ENCODE assay signal across 10 cellular contexts in the genomic region with DNA sequence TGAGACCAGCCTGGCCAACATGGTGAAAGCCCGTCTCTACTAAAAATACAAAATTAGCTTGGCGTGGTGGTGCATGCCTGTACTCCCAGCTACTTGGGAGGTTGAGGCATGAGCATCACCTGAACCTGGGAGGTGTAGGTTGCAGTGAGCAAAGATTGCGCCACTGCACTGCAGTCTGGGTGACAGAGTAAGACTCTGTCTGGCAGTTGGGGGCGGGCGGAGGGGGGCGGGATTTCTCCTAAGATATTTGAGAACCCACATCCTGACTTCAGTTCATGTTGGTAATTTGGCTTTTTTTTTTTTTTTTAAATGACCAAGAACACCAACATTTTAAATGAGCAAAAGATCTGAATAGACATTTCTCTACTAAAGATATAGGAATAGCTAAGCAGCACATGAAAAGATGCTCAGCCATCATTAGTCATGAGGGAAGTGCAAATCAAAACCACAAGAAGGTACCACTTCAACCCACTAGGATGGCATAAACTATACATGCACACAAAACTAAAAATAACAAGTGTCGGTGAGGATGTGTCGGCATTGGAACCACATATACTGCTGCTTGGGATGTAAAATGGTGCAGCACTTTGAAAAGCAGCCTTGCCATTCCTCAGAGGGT.
DNase-seq lines count a peak whose midpoint lies in the region; ATAC-seq lines count a peak whose summit lies in the region.
"Had no signal": no experiment of that assay in that cellular context is flagged by ENCODE, and none has a peak within 500 bp of the region (broad histone marks: within the 10 kb centered on the region; RNA-seq: fewer than 3 reads in every experiment).

No MANE protein-coding gene starts in this region.

- peaks cover 48 to 54% of the 10 kb centered on the region in 2 donors for H3K4me1 Mint-ChIP-seq in natural killer cell treated with Interleukin-12 subunit alpha and Interleukin-12 subunit beta and Interleukin-15 and Interleukin-18, amount 100 ng/mL, for 72 hours (ENCODE audit: low read depth in 2 of 2)

- H3K4me3 Mint-ChIP-seq in natural killer cell treated with Interleukin-12 subunit alpha and Interleukin-12 subunit beta and Interleukin-15 and Interleukin-18, amount 100 ng/mL, for 72 hours: peak overlapping the region; percentile 88

- no peaks in the 10 kb centered on the region for H3K9me3 Mint-ChIP-seq in natural killer cell treated with Interleukin-12 subunit alpha and Interleukin-12 subunit beta and Interleukin-15 and Interleukin-18, amount 100 ng/mL, for 72 hours

- peaks cover 34% of the 10 kb centered on the region for H3K36me3 Mint-ChIP-seq in natural killer cell treated with Interleukin-12 subunit alpha and Interleukin-12 subunit beta and Interleukin-15 and Interleukin-18, amount 100 ng/mL, for 72 hours

- peak; percentile 30 to 62 for DNase-seq in activated CD4-positive, alpha-beta T cell treated with anti-CD3 and anti-CD28 coated beads for 24 hours (ENCODE audit: low read depth in 2 of 2)
- peak; percentile 43 for DNase-seq in activated T-helper 9 cell treated with anti-CD3 and anti-CD28 coated beads, Interleukin-2, amount 50 U/mL, for 16 hours (ENCODE audit: low read depth)
- DNase-seq in natural killer cell treated with Interleukin-12 subunit alpha and Interleukin-12 subunit beta and Interleukin-15 and Interleukin-18, amount 100 ng/mL, for 72 hours (ENCODE audit: low spot score): no peak
- peak; percentile 6 to 60 (median 38) for DNase-seq in stimulated activated naive CD4-positive, alpha-beta T cell (lab: John Stamatoyannopoulos, UW)
- DNase-seq in UCSD-AML1 (lab: John Stamatoyannopoulos, UW; ENCODE audit: unreplicated experiment) (no peak), HuH-7 (ENCODE audit: low spot score) (no peak), ecto neural progenitor cell (ENCODE audit: low spot score) (no peak), midbrain (lab: John Stamatoyannopoulos, UW) (no peak)
- DNase-seq: NCI-H1092 treated with DMSO at 0.1 percent for 48 hours, pancreas had no signal

- H3K27ac Mint-ChIP-seq in natural killer cell treated with Interleukin-12 subunit alpha and Interleukin-12 subunit beta and Interleukin-15 and Interleukin-18, amount 100 ng/mL, for 72 hours: peak overlapping the region; percentile 96

- H3K27me3 Mint-ChIP-seq in natural killer cell treated with Interleukin-12 subunit alpha and Interleukin-12 subunit beta and Interleukin-15 and Interleukin-18, amount 100 ng/mL, for 72 hours: no peaks in the 10 kb centered on the region

- ATAC-seq in natural killer cell treated with Interleukin-12 subunit alpha and Interleukin-12 subunit beta and Interleukin-15 and Interleukin-18, amount 100 ng/mL, for 72 hours: peak; percentile 76
- ATAC-seq: pancreas had no signal

Comparison
In these comparisons a context has a peak if more than half of its experiments do, and no peak if none do; other contexts are left out.
1. DNase-seq: peak in activated CD4-positive, alpha-beta T cell treated with anti-CD3 and anti-CD28 coated beads for 24 hours (2 of 2), activated T-helper 9 cell treated with anti-CD3 and anti-CD28 coated beads, Interleukin-2, amount 50 U/mL, for 16 hours (single experiment) and stimulated activated naive CD4-positive, alpha-beta T cell (6 of 6); none in natural killer cell treated with Interleukin-12 subunit alpha and Interleukin-12 subunit beta and Interleukin-15 and Interleukin-18, amount 100 ng/mL, for 72 hours (single experiment), UCSD-AML1 (single experiment), HuH-7 (single experiment), ecto neural progenitor cell (single experiment) and midbrain (single experiment).